ENCODE assay signal across 8 cellular contexts in the genomic region with DNA sequence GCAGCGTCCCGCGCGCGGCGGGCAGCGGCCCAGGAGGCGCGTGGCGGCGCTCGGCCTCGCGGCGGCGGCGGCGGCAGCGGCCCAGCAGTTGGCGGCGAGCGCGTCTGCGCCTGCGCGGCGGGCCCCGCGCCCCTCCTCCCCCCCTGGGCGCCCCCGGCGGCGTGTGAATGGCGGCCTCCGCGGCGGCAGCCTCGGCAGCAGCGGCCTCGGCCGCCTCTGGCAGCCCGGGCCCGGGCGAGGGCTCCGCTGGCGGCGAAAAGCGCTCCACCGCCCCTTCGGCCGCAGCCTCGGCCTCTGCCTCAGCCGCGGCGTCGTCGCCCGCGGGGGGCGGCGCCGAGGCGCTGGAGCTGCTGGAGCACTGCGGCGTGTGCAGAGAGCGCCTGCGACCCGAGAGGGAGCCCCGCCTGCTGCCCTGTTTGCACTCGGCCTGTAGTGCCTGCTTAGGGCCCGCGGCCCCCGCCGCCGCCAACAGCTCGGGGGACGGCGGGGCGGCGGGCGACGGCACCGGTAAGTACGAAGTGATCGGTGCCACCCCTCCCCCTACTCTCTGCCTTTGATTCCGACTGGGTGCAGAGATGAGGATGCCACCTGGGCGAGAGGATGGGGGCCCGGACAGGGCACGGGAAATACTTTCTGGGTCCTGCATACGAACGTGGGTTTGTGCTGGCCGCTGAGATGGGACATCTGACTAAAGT. TPM values are rescaled to one million over a fixed set of nuclear protein-coding genes. Genes with fewer than 3 reads are reported as not detected.
DNase-seq lines count a peak whose midpoint lies in the region; ATAC-seq and TF ChIP-seq lines count a peak whose summit lies in the region.

No MANE protein-coding gene starts in this region.

- H3K27me3 Mint-ChIP-seq in naive thymus-derived CD8-positive, alpha-beta T cell = peaks cover 0 to 11% (median 4%) of the 10 kb centered on the region in 5 donors

- intact Hi-C loops in uterus (cut with DNase I; ENCODE audit: low total_unique reads) = no loop called here

- H3K27ac ChIP-seq in uterus = peak overlapping the region; percentile 96 to 97

- DNase-seq in activated gamma-delta T cell treated with Interleukin-2 at 50 U/mL for 16 hours (peak; percentile 68), activated gamma-delta T cell (lab: John Stamatoyannopoulos, UW) (no peak), T-helper 9 cell (peak; percentile 68), epidermal melanocyte (ENCODE audit: insufficient read length, low spot score) (peak; percentile 86), uterus (peak in 1 of 2 donors; percentile 36), amygdala (lab: John Stamatoyannopoulos, UW) (no peak)
- peak in 6 of 10 donors; percentile 68 to 87 (median 77) for DNase-seq in naive thymus-derived CD8-positive, alpha-beta T cell

- H3K36me3 ChIP-seq in uterus = no peaks in the 10 kb centered on the region

- H3K9me3 Mint-ChIP-seq in naive thymus-derived CD8-positive, alpha-beta T cell = peaks cover 0 to 2% (median 0%) of the 10 kb centered on the region in 9 donors

- no peaks in the 10 kb centered on the region for H3K9me3 ChIP-seq in uterus

- peak overlapping the region; percentile 86 to 97 (median 92) for H3K4me3 Mint-ChIP-seq in naive thymus-derived CD8-positive, alpha-beta T cell

- H3K4me1 ChIP-seq in uterus = peaks cover 10 to 22% of the 10 kb centered on the region in 2 donors

- TF ChIP-seq POLR2A in uterus (IDR thresholded peaks at IDR 0.05) = no peak

- TF ChIP-seq CTCF in uterus (IDR thresholded peaks at IDR 0.05) = peak in 1 of 4 experiments; percentile 28

- H3K4me1 Mint-ChIP-seq in naive thymus-derived CD8-positive, alpha-beta T cell = peaks cover 26 to 41% (median 32%) of the 10 kb centered on the region in 4 donors

- ATAC-seq in HG03095 (IDR thresholded peaks at IDR 0.05; ENCODE audit: unreplicated experiment) = peak; percentile 41
- ATAC-seq in naive thymus-derived CD8-positive, alpha-beta T cell = peak; percentile 48 to 51

- H3K27me3 ChIP-seq in uterus = no peaks in the 10 kb centered on the region

- H3K27ac Mint-ChIP-seq in naive thymus-derived CD8-positive, alpha-beta T cell = peak overlapping the region; percentile 82 to 100 (median 99)

- POLR2A ChIA-PET in naive thymus-derived CD8-positive, alpha-beta T cell (lab: Charles Lee) = interaction anchor here (0.6 to 7.4 kb wide), 16 partner anchors 9 to 874 kb away, joined by 3 to 99 read pairs (median 7); a partner anchor contains a TSS

- peaks cover 0 to 38% (median 4%) of the 10 kb centered on the region in 3 donors for H3K36me3 Mint-ChIP-seq in naive thymus-derived CD8-positive, alpha-beta T cell

- H3K4me3 ChIP-seq in uterus = peak overlapping the region; percentile 60 to 79

RNA-seq across cellular contexts. Expression of a gene that starts 0.9 kb away (rescaled TPM):
- 100 to 1,000 TPM; 429 to 434 TPM for total RNA-seq in naive thymus-derived CD8-positive, alpha-beta T cell
- 100 to 1,000 TPM in 1 of 3 donors, 10 to 100 TPM in 2; 55.7 to 114 (median 62.7) TPM for polyA plus RNA-seq in naive thymus-derived CD8-positive, alpha-beta T cell
- total RNA-seq in uterus = 100 to 1,000 TPM; 192 to 322 (median 280) TPM

RNA-seq across cellular contexts. Expression of a gene that starts 10.2 kb away (rescaled TPM):
- 10 to 100 TPM; 59.2 to 60.0 TPM for total RNA-seq in naive thymus-derived CD8-positive, alpha-beta T cell
- polyA plus RNA-seq in naive thymus-derived CD8-positive, alpha-beta T cell = 100 to 1,000 TPM; 135 to 154 (median 144) TPM
- 10 to 100 TPM; 30.9 to 77.8 (median 56.0) TPM for total RNA-seq in uterus

RNA-seq across cellular contexts. Expression of a gene that starts 13.7 kb away (rescaled TPM):
- 10 to 100 TPM; 48.5 to 51.2 TPM for total RNA-seq in naive thymus-derived CD8-positive, alpha-beta T cell
- polyA plus RNA-seq in naive thymus-derived CD8-positive, alpha-beta T cell = 10 to 100 TPM; 10.4 to 20.5 (median 18.0) TPM
- 10 to 100 TPM in 3 of 4 donors, 1 to 10 TPM in 1; 6.1 to 63.7 (median 24.9) TPM for total RNA-seq in uterus

RNA-seq across cellular contexts. Expression of a gene that starts 25.1 kb away (rescaled TPM):
- 10 to 100 TPM; 21.3 to 23.0 TPM for total RNA-seq in naive thymus-derived CD8-positive, alpha-beta T cell
- 1 to 10 TPM; 2.8 to 5.3 (median 3.5) TPM for polyA plus RNA-seq in naive thymus-derived CD8-positive, alpha-beta T cell
- total RNA-seq in uterus = 10 to 100 TPM in 1 of 4 donors, 1 to 10 TPM in 2, under 1 TPM in 1; 0.88 to 17.8 (median 3.8) TPM

RNA-seq across cellular contexts. Expression of a gene that starts 28.4 kb away (rescaled TPM):
- total RNA-seq in naive thymus-derived CD8-positive, alpha-beta T cell = 10 to 100 TPM; 49.1 to 53.2 TPM
- polyA plus RNA-seq in naive thymus-derived CD8-positive, alpha-beta T cell = 10 to 100 TPM in 2 of 3 donors, 1 to 10 TPM in 1; 9.1 to 12.7 (median 11.7) TPM
- total RNA-seq in uterus = 10 to 100 TPM; 26.5 to 41.5 (median 30.0) TPM

Comparison
In these comparisons a context has a peak if more than half of its experiments do, and no peak if none do; other contexts are left out.
1. DNase-seq: peak in activated gamma-delta T cell treated with Interleukin-2 at 50 U/mL for 16 hours (single experiment), T-helper 9 cell (single experiment), epidermal melanocyte (single experiment) and naive thymus-derived CD8-positive, alpha-beta T cell (6 of 10); none in activated gamma-delta T cell (single experiment) and amygdala (0 of 56).